In genomic region chr12:75814856-75815754, GRCh38 we compare ENCODE assay signal across 8 cellular contexts.
DNase-seq lines count a peak whose midpoint lies in the region; ATAC-seq, FAIRE-seq and TF ChIP-seq lines count a peak whose summit lies in the region.

No MANE protein-coding gene starts in this region.

- no peak overlapping the region for H2AFZ ChIP-seq in endothelial cell of umbilical vein (ENCODE audit: low read depth, low read length)

- H3K27me3 Mint-ChIP-seq in natural killer cell treated with Interleukin-12 subunit alpha and Interleukin-12 subunit beta and Interleukin-15 and Interleukin-18, amount 100 ng/mL, for 72 hours: peaks cover 0 to 14% of the 10 kb centered on the region in 2 donors

- no peaks in the 10 kb centered on the region for H3K27me3 ChIP-seq in endothelial cell of umbilical vein (ENCODE audit: control insufficient read depth in 2 of 2, insufficient read depth in 2 of 2, low read length in 2 of 2)

- peak overlapping the region; percentile 19 for H3K27ac ChIP-seq in endothelial cell of umbilical vein (ENCODE audit: insufficient read depth, low read depth, low read length)

- in situ Hi-C loops in ACHN (cut with HindIII; ENCODE audit: low pct_ligation_motif_present, low pct_unique_long_range_greater_than_20kb, low sequenced_read_pairs): no loop called here

- no peak overlapping the region for H3K4me3 ChIP-seq in endothelial cell of umbilical vein (replicated peaks in 1 of 3; ENCODE audit: insufficient read depth in 1 of 3, low read depth in 1 of 3, low read length in 3 of 3)

- H3K9me3 ChIP-seq in endothelial cell of umbilical vein (replicated peaks; ENCODE audit: control insufficient read depth, insufficient read depth, low read length): no peaks in the 10 kb centered on the region

- H3K4me1 ChIP-seq in endothelial cell of umbilical vein (ENCODE audit: control insufficient read depth, extremely low read depth, insufficient read depth, low read length): peaks cover 10% of the 10 kb centered on the region

- no peak for TF ChIP-seq POLR2A in endothelial cell of umbilical vein (IDR thresholded peaks at IDR 0.05; ENCODE audit: low read depth, low read length)

- no TSS peak for BruUV-seq in endothelial cell of umbilical vein (replicated peaks; lab: Mats Ljungman, UMichigan)

- H4K20me1 ChIP-seq in endothelial cell of umbilical vein (replicated peaks; ENCODE audit: control insufficient read depth, extremely low read depth, insufficient read depth, low read length): no peaks in the 10 kb centered on the region

- POLR2A ChIA-PET in endothelial cell of umbilical vein (lab: Charles Lee): interaction anchor here (1.3 kb wide), 1 partner anchor 217 kb away, joined by 3 read pairs; the partner anchor contains the start of gene PHLDA1

- H3K36me3 ChIP-seq in endothelial cell of umbilical vein (ENCODE audit: control insufficient read depth in 2 of 2, extremely low read depth in 1 of 2, insufficient read depth in 2 of 2, low read length in 2 of 2): no peaks in the 10 kb centered on the region

- peak; percentile 85 for ATAC-seq in GM18868 (IDR thresholded peaks at IDR 0.05; ENCODE audit: unreplicated experiment)
- no peak for ATAC-seq in natural killer cell treated with Interleukin-12 subunit alpha and Interleukin-12 subunit beta and Interleukin-15 and Interleukin-18, amount 100 ng/mL, for 72 hours

- H3K9ac ChIP-seq in endothelial cell of umbilical vein (replicated peaks; ENCODE audit: extremely low read depth, insufficient read depth, low read length): peak overlapping the region; percentile 42

- TF ChIP-seq CTCF in endothelial cell of umbilical vein (IDR thresholded peaks at IDR 0.05; ENCODE audit: extremely low read depth in 1 of 2, insufficient read depth in 1 of 2, low read depth in 1 of 2, low read length in 2 of 2): no peak

- peak; percentile 95 for DNase-seq in ACHN
- peak; percentile 68 for DNase-seq in NCI-H2227 treated with DMSO at 0.1 percent for 48 hours (lab: John Stamatoyannopoulos, UW)
- DNase-seq in endothelial cell of umbilical vein (ENCODE audit: low read depth, low spot score): peak; percentile 95
- no peak for DNase-seq in natural killer cell treated with Interleukin-12 subunit alpha and Interleukin-12 subunit beta and Interleukin-15 and Interleukin-18, amount 100 ng/mL, for 72 hours (ENCODE audit: low spot score)
- no peak for DNase-seq in 8988T
- DNase-seq in NCI-H510A treated with DMSO at 0.1 percent for 48 hours (lab: John Stamatoyannopoulos, UW): no peak
- no peak for DNase-seq in NK-92 treated with Interleukin-12 subunit alpha and Interleukin-12 subunit beta, amount 100 ng/mL, for 24 hours (lab: John Stamatoyannopoulos, UW)

- H3K79me2 ChIP-seq in endothelial cell of umbilical vein (ENCODE audit: control insufficient read depth, insufficient read depth, low read length): no peaks in the 10 kb centered on the region

- no peaks in the 10 kb centered on the region for H3K9me1 ChIP-seq in endothelial cell of umbilical vein (replicated peaks; ENCODE audit: control insufficient read depth, extremely low read depth, insufficient read depth, low read length)

- peak overlapping the region; percentile 18 for H3K4me3 Mint-ChIP-seq in natural killer cell treated with Interleukin-12 subunit alpha and Interleukin-12 subunit beta and Interleukin-15 and Interleukin-18, amount 100 ng/mL, for 72 hours

- intact Hi-C loops in endothelial cell of umbilical vein (cut with micrococcal nuclease): loop anchor here (1.0 to 2.0 kb wide), 5 partner anchors 90 to 288 kb away; no protein-coding TSS in a partner anchor

- CTCF ChIA-PET in endothelial cell of umbilical vein (lab: Charles Lee): interaction anchor here (0.9 to 2.1 kb wide), 7 partner anchors 14 to 288 kb away, joined by 3 to 11 read pairs (median 3); no protein-coding TSS in a partner anchor

- no peak overlapping the region for H3K4me2 ChIP-seq in endothelial cell of umbilical vein (ENCODE audit: insufficient read depth, low read length)

- dilution Hi-C loops in endothelial cell of umbilical vein (cut with MboI; ENCODE audit: extremely low pct_ligation_motif_present, low sequenced_read_pairs): no loop called here

- H3K9me3 Mint-ChIP-seq in natural killer cell treated with Interleukin-12 subunit alpha and Interleukin-12 subunit beta and Interleukin-15 and Interleukin-18, amount 100 ng/mL, for 72 hours: no peaks in the 10 kb centered on the region

- peak overlapping the region in 1 of 2 donors; percentile 27 for H3K27ac Mint-ChIP-seq in natural killer cell treated with Interleukin-12 subunit alpha and Interleukin-12 subunit beta and Interleukin-15 and Interleukin-18, amount 100 ng/mL, for 72 hours

- no peaks in the 10 kb centered on the region for H3K36me3 Mint-ChIP-seq in natural killer cell treated with Interleukin-12 subunit alpha and Interleukin-12 subunit beta and Interleukin-15 and Interleukin-18, amount 100 ng/mL, for 72 hours

- peak; percentile 89 for FAIRE-seq in endothelial cell of umbilical vein (lab: Jason Lieb, UNC)

- peaks cover 18 to 31% of the 10 kb centered on the region in 2 donors for H3K4me1 Mint-ChIP-seq in natural killer cell treated with Interleukin-12 subunit alpha and Interleukin-12 subunit beta and Interleukin-15 and Interleukin-18, amount 100 ng/mL, for 72 hours (ENCODE audit: low read depth in 2 of 2)

TF ChIP-seq in endothelial cell of umbilical vein, 7 proteins besides CTCF, POLR2A, EP300 and RAD21:
- TF ChIP-seq FOS (IDR thresholded peaks at IDR 0.05; ENCODE audit: borderline replicate concordance, insufficient read depth, low read length): peak; percentile 46
- no peak for TF ChIP-seq EZH2 (IDR thresholded peaks at IDR 0.05; ENCODE audit: borderline replicate concordance, low read depth, low read length, severe bottlenecking)
- TF ChIP-seq MAX (IDR thresholded peaks at IDR 0.05; ENCODE audit: insufficient read depth, insufficient read length): peak; percentile 64
- TF ChIP-seq JUN (IDR thresholded peaks at IDR 0.05; ENCODE audit: borderline replicate concordance, insufficient read depth, insufficient read length, low read depth): peak; percentile 62
TF ChIP-seq in endothelial cell of umbilical vein: peak in this region for 3.

Comparison
In these comparisons a context has a peak if more than half of its experiments do, and no peak if none do; other contexts are left out.
1. DNase-seq: peak in ACHN (single experiment), NCI-H2227 treated with DMSO at 0.1 percent for 48 hours (single experiment) and endothelial cell of umbilical vein (single experiment); none in natural killer cell treated with Interleukin-12 subunit alpha and Interleukin-12 subunit beta and Interleukin-15 and Interleukin-18, amount 100 ng/mL, for 72 hours (single experiment), 8988T (single experiment), NCI-H510A treated with DMSO at 0.1 percent for 48 hours (single experiment) and NK-92 treated with Interleukin-12 subunit alpha and Interleukin-12 subunit beta, amount 100 ng/mL, for 24 hours (single experiment).